9 cellular contexts compared by ENCODE assay signal in the genomic region with DNA sequence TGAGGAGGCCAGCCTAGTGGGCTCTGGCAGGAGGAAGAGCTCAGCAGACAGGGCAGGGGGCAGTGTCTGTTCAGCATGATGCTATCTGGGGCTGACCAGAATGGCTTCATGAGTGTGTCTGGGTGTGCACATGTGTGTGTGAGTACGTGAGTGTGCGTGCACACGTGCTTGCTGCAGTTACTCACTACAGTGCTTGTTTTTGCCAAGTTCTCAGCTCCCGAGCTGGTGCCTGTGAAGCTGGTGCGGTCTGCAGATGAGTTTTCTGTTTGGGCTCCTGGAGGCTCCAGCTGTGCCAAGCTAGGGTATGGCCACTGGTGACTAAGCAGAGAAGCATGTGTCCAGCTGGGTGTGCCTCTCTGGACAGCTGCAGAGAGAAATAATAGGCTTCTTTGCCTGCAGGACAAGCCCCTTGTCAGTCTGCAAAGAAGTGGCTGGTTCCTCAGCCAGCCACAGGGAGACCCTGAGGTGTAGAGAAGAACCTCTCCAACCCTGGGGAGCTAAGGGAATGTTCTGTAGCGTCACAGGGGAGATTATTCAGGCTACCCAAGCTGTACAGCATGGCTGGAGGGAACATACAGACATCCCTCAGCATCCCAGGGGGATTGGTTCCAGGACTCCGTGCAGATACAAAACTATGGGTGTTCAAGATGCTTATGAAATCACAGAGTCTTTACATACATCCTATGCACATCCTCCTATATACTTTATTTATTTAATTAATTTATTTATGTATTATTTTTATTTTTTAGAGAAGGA. TPM values are rescaled to one million over a fixed set of nuclear protein-coding genes. Genes with fewer than 3 reads are reported as not detected.
DNase-seq lines count a peak whose midpoint lies in the region; ATAC-seq, FAIRE-seq and TF ChIP-seq lines count a peak whose summit lies in the region.
"Had no signal": no experiment of that assay in that cellular context is flagged by ENCODE, and none has a peak within 500 bp of the region (broad histone marks: within the 10 kb centered on the region; RNA-seq: fewer than 3 reads in every experiment).

No MANE protein-coding gene starts in this region.

- TF ChIP-seq RAD21 in IMR-90 (IDR thresholded peaks at IDR 0.05; ENCODE audit: low read length) (no peak), HepG2 (CRISPR knock-in tag; IDR thresholded peaks at IDR 0.05) (0 out of 2 replicates have a peak, but pooled peaks have one; percentile 13)

- H3K4me2 ChIP-seq in IMR-90 (ENCODE audit: low read depth, low read length) (peak overlapping the region; percentile 43), HepG2 (ENCODE audit: low read depth, low read length) (no peak overlapping the region), H9 (ENCODE audit: insufficient read depth, insufficient read length, low read length) (no peak overlapping the region)

- H3K27ac ChIP-seq in IMR-90 (ENCODE audit: insufficient read depth, low read length) = peak overlapping the region; percentile 63
- H3K27ac ChIP-seq in HepG2 (ENCODE audit: extremely low read length, insufficient read depth, low read length) = no peak overlapping the region
- H3K27ac ChIP-seq in transverse colon = peak overlapping the region in 3 of 4 donors; percentile 23 to 54 (median 52)
- H3K27ac ChIP-seq in H9 (ENCODE audit: insufficient read length, low read depth, low read length) = no peak overlapping the region

- H2AFZ ChIP-seq in IMR-90 (replicated peaks; ENCODE audit: low read length, poor library complexity) (peak overlapping the region; percentile 83), HepG2 (ENCODE audit: low read length) (no peak overlapping the region), H9 (ENCODE audit: low read length) (no peak overlapping the region)

- H2BK5ac ChIP-seq in IMR-90 (ENCODE audit: low read depth, low read length, poor library complexity, severe bottlenecking) = peak overlapping the region; percentile 89
- H2BK5ac ChIP-seq in H9 (ENCODE audit: insufficient read length, low read length) = no peak overlapping the region

- H2BK20ac ChIP-seq in IMR-90 (ENCODE audit: low read depth, low read length) (peak overlapping the region; percentile 97), H9 (ENCODE audit: low read depth, low read length, poor library complexity, severe bottlenecking) (no peak overlapping the region)

- H2BK12ac ChIP-seq in H9 (ENCODE audit: insufficient read length, low read depth, low read length) = no peak overlapping the region

- H3K27me3 ChIP-seq in IMR-90 (ENCODE audit: control insufficient read depth, insufficient read depth, low read length) = no peaks in the 10 kb centered on the region
- no peaks in the 10 kb centered on the region for H3K27me3 ChIP-seq in HepG2 (ENCODE audit: control insufficient read depth in 1 of 2, insufficient read depth in 2 of 2, low read length in 2 of 2)
- no peaks in the 10 kb centered on the region for H3K27me3 ChIP-seq in transverse colon
- H3K27me3 ChIP-seq in H9 (ENCODE audit: insufficient read depth, low read length) = no peaks in the 10 kb centered on the region

- H3K4ac ChIP-seq in IMR-90 (ENCODE audit: low read depth, low read length) (peak overlapping the region; percentile 96), H9 (ENCODE audit: low read depth, low read length) (no peak overlapping the region)

- POLR2A ChIA-PET in IMR-90 (lab: Charles Lee; ENCODE audit: unreplicated experiment) = interaction anchor here (0.9 to 1.1 kb wide), 2 partner anchors 16 to 60 kb away, joined by 3 read pairs; no protein-coding TSS in a partner anchor
- POLR2A ChIA-PET in HepG2 (lab: Yijun Ruan, JAX) = interaction anchor here (0.7 to 3.8 kb wide), 13 partner anchors 10 to 124 kb away, joined by 3 to 31 read pairs (median 5); no protein-coding TSS in a partner anchor

- H3K36me3 ChIP-seq in IMR-90 (ENCODE audit: control insufficient read depth, insufficient read depth, low read length) (no peaks in the 10 kb centered on the region), HepG2 (replicated peaks in 1 of 2; ENCODE audit: control insufficient read depth in 1 of 2, insufficient read depth in 2 of 2, low read length in 2 of 2) (no peaks in the 10 kb centered on the region), transverse colon (no peaks in the 10 kb centered on the region)

- no peak overlapping the region for H3K27ac Mint-ChIP-seq in H9
- H3K27ac Mint-ChIP-seq: dendritic cell treated with granulocyte-macrophage colony-stimulating factor and Interleukin-4, amounts not matched to agents 40 ng/mL and 50 ng/mL, for 4 days had no signal

- peak overlapping the region; percentile 14; the same call in 1 of the 2 replicates for H3K18ac ChIP-seq in IMR-90 (ENCODE audit: low read depth, low read length)
- H3K18ac ChIP-seq in H9 (ENCODE audit: insufficient read length, low read depth, low read length) = no peak overlapping the region

- peak overlapping the region; percentile 91 for H2AK5ac ChIP-seq in IMR-90 (ENCODE audit: low read depth, low read length)
- no peak overlapping the region for H2AK5ac ChIP-seq in H9 (ENCODE audit: insufficient read length, low read length)

- no TSS peak for BruUV-seq in IMR-90 (replicated peaks; lab: Mats Ljungman, UMichigan)
- no TSS peak for BruUV-seq in HepG2 (replicated peaks; lab: Mats Ljungman, UMichigan)

- H2AK9ac ChIP-seq in IMR-90 (replicated peaks; ENCODE audit: low read depth, low read length, poor library complexity) = peak overlapping the region; percentile 93

- no peaks in the 10 kb centered on the region for H3K9me3 Mint-ChIP-seq in H9
- H3K9me3 Mint-ChIP-seq: dendritic cell treated with granulocyte-macrophage colony-stimulating factor and Interleukin-4, amounts not matched to agents 40 ng/mL and 50 ng/mL, for 4 days had no signal

- H3K79me1 ChIP-seq in IMR-90 (ENCODE audit: low read depth in 1 of 2, low read length in 2 of 2) (peaks cover 0 to 17% of the 10 kb centered on the region in 2 experiments; a peak in 1 of 4 replicates), H9 (ENCODE audit: insufficient read depth, low read depth, low read length, poor library complexity, severe bottlenecking) (no peaks in the 10 kb centered on the region)

- 34% methylated on average over 5 of the region's 7 CpGs; no CpG with 5 or more reads in 1 of the 2 experiments for WGBS in IMR-90 (ENCODE audit: extremely low coverage in 2 of 2, insufficient read length in 1 of 2), 2 experiments
- WGBS in HepG2 (ENCODE audit: low lambda C conversion rate) = 85% methylated on average over 7 of the region's 7 CpGs
- WGBS in transverse colon (ENCODE audit: low coverage in 1 of 2), 2 donors = 68% methylated on average over 7 of the region's 7 CpGs; no CpG with 5 or more reads in 1 of the 2 donors
- no CpG with 5 or more reads among the region's 7 CpGs for WGBS in H9 (ENCODE audit: extremely low coverage, insufficient read length, low lambda C conversion rate)

- H3K14ac ChIP-seq in IMR-90 (replicated peaks; ENCODE audit: low read depth, low read length) = peak overlapping the region; percentile 79
- H3K14ac ChIP-seq in H9 (ENCODE audit: insufficient read depth, low read length) = no peak overlapping the region

- peaks cover 7 to 8% of the 10 kb centered on the region in 2 experiments; a peak in 3 of 4 replicates for H3K4me1 Mint-ChIP-seq in H9

- DNase-seq in IMR-90 (peak; percentile 90), cardiac fibroblast (ENCODE audit: low read depth in 2 of 2) (peak; percentile 89 to 95), HepG2 (ENCODE audit: low spot score) (peak; percentile 50), transverse colon (peak; percentile 22), H9 (no peak), MV-4-11 (lab: John Stamatoyannopoulos, UW) (no peak)

- no peaks in the 10 kb centered on the region for H3K36me3 Mint-ChIP-seq in H9 (ENCODE audit: insufficient read depth in 1 of 3, low read depth in 3 of 3)

- H3K56ac ChIP-seq in IMR-90 (ENCODE audit: extremely low read depth, insufficient read depth, low read length) (peak overlapping the region; percentile 64; the same call in 1 of the 2 replicates), H9 (ENCODE audit: insufficient read length, low read depth, low read length) (no peak overlapping the region)

- H4K8ac ChIP-seq in IMR-90 (ENCODE audit: low read depth in 2 of 2, low read length in 2 of 2) (peak overlapping the region in 1 of 2 experiments; percentile 88; a peak in 2 of 4 replicates), H9 (replicated peaks; ENCODE audit: insufficient read length, low read depth, low read length) (no peak overlapping the region)

- dilution Hi-C loops in IMR-90 (cut with HindIII; ENCODE audit: low sequenced_read_pairs, unreplicated experiment) = no loop called here

- peak overlapping the region; percentile 63 for H3K23ac ChIP-seq in IMR-90 (ENCODE audit: low read depth, low read length)
- no peak overlapping the region for H3K23ac ChIP-seq in H9 (ENCODE audit: insufficient read length, low read depth, low read length)

- TF ChIP-seq CTCF in IMR-90 (conservative IDR thresholded peaks at IDR 0.05; ENCODE audit: low read depth, low read length) (peak; percentile 21; the same call in 1 of the 2 replicates), cardiac fibroblast (IDR thresholded peaks at IDR 0.05; ENCODE audit: low read depth, low read length) (no peak), HepG2 (CRISPR knock-in tag; IDR thresholded peaks at IDR 0.05) (peak; percentile 56), transverse colon (IDR thresholded peaks at IDR 0.05) (no peak), H9 (conservative IDR thresholded peaks at IDR 0.05) (no peak)

- no peak overlapping the region for H3K4me3 Mint-ChIP-seq in H9
- H3K4me3 Mint-ChIP-seq: dendritic cell treated with granulocyte-macrophage colony-stimulating factor and Interleukin-4, amounts not matched to agents 40 ng/mL and 50 ng/mL, for 4 days had no signal

- H3K9me1 ChIP-seq in IMR-90 (ENCODE audit: insufficient read depth, low read length) = peaks cover 38% of the 10 kb centered on the region

- peaks cover 3% of the 10 kb centered on the region for H3K27me3 Mint-ChIP-seq in H9 (ENCODE audit: low read depth)

- H3K4me3 ChIP-seq in IMR-90 (ENCODE audit: insufficient read depth, low read depth, low read length) (no peak overlapping the region), cardiac fibroblast (replicated peaks in 1 of 2; ENCODE audit: low read depth in 2 of 2, low read length in 2 of 2) (no peak overlapping the region), HepG2 (replicated peaks in 1 of 3; ENCODE audit: insufficient read depth in 1 of 3, low read depth in 2 of 3, low read length in 3 of 3) (no peak overlapping the region), transverse colon (no peak overlapping the region)

- ATAC-seq in IMR-90 (ENCODE audit: low read depth) (peak; percentile 82), HepG2 (peak; percentile 6; the same call in 1 of the 3 replicates), HG02588 (IDR thresholded peaks at IDR 0.05; ENCODE audit: unreplicated experiment) (no peak), GM21723 (IDR thresholded peaks at IDR 0.05; ENCODE audit: unreplicated experiment) (no peak)

- H3K9ac ChIP-seq in IMR-90 (ENCODE audit: low read depth, low read length) = no peak overlapping the region
- H3K9ac ChIP-seq in HepG2 (ENCODE audit: insufficient read depth, low read depth, low read length) = no peak overlapping the region
- H3K9ac ChIP-seq in H9 (ENCODE audit: extremely low read depth, insufficient read length, low read length) = no peak overlapping the region

- FAIRE-seq in HepG2 (lab: Jason Lieb, UNC) = no peak

- H2BK15ac ChIP-seq in IMR-90 (ENCODE audit: low read depth, low read length) (peak overlapping the region; percentile 94), H9 (ENCODE audit: low read depth, low read length) (no peak overlapping the region)

- H3K23me2 ChIP-seq in H9 (ENCODE audit: insufficient read length, low read depth, low read length, poor library complexity, severe bottlenecking) = no peaks in the 10 kb centered on the region

- H2BK120ac ChIP-seq in IMR-90 (ENCODE audit: low read depth, low read length) = peak overlapping the region; percentile 95
- no peak overlapping the region for H2BK120ac ChIP-seq in H9 (ENCODE audit: low read depth, low read length, poor library complexity, severe bottlenecking)

- no peak overlapping the region for H3T11ph ChIP-seq in H9 (ENCODE audit: low read length)

- no peak for TF ChIP-seq POLR2A in IMR-90 (IDR thresholded peaks at IDR 0.05; ENCODE audit: low read depth, low read length)
- no peak for TF ChIP-seq POLR2A in HepG2 (IDR thresholded peaks at IDR 0.05; ENCODE audit: insufficient read depth in 1 of 2, low read depth in 2 of 2, low read length in 2 of 2)
- no peak for TF ChIP-seq POLR2A in transverse colon (IDR thresholded peaks at IDR 0.05)

- peaks cover 27% of the 10 kb centered on the region for H3K4me1 ChIP-seq in IMR-90 (ENCODE audit: control insufficient read depth, insufficient read depth, low read length)
- peaks cover 63% of the 10 kb centered on the region for H3K4me1 ChIP-seq in HepG2 (ENCODE audit: insufficient read depth, low read length)
- peaks cover 0 to 10% (median 6%) of the 10 kb centered on the region in 4 donors for H3K4me1 ChIP-seq in transverse colon
- H3K4me1 ChIP-seq in H9 (ENCODE audit: insufficient read depth, low read length) = peaks cover 4% of the 10 kb centered on the region; the same call in 1 of the 2 replicates

- CTCF ChIA-PET in IMR-90 (lab: Yijun Ruan, JAX) (interaction anchor here (1.2 to 1.7 kb wide), 4 partner anchors 40 to 169 kb away, joined by 3 to 7 read pairs (median 3); a partner anchor contains a TSS), HepG2 (lab: Yijun Ruan, JAX; ENCODE audit: low intra/inter-chr PET ratio, low total read pairs) (no interaction called here)

- TF ChIP-seq EP300 in HepG2 (IDR thresholded peaks at IDR 0.05; ENCODE audit: low read depth in 2 of 2, low read length in 2 of 2) (no peak), HepG2 (CRISPR knock-in tag; IDR thresholded peaks at IDR 0.05; ENCODE audit: borderline replicate concordance) (no peak), transverse colon (IDR thresholded peaks at IDR 0.05; ENCODE audit: low read depth) (no peak)

- H3K9me3 ChIP-seq in IMR-90 (ENCODE audit: control insufficient read depth, insufficient read depth, low read length) (no peaks in the 10 kb centered on the region), HepG2 (ENCODE audit: low read length) (no peaks in the 10 kb centered on the region), transverse colon (no peaks in the 10 kb centered on the region), H9 (ENCODE audit: control insufficient read depth, low read depth, low read length) (no peaks in the 10 kb centered on the region)

- H4K91ac ChIP-seq in IMR-90 (ENCODE audit: insufficient read depth, low read depth, low read length) = peak overlapping the region; percentile 94
- no peak overlapping the region for H4K91ac ChIP-seq in H9 (ENCODE audit: insufficient read length, low read depth, low read length)

- in situ Hi-C loops in IMR-90 (cut with MboI; ENCODE audit: low sequenced_read_pairs) = loop anchor here (10.0 kb wide), 1 partner anchor 54 kb away; a partner anchor contains a TSS
- in situ Hi-C loops in HepG2 (cut with HindIII; ENCODE audit: extremely low pct_ligation_motif_present, low pct_unique_long_range_greater_than_20kb) = no loop called here
- in situ Hi-C loops in transverse colon (cut with MboI; ENCODE audit: low pct_ligation_motif_present in 1 of 4, low pct_unique_long_range_greater_than_20kb in 1 of 4, low sequenced_read_pairs in 3 of 4) = no loop called here

- intact Hi-C loops in IMR-90 (cut with micrococcal nuclease) (loop anchor here (5.0 kb wide), 1 partner anchor 33 kb away; no protein-coding TSS in a partner anchor), HepG2 (cut with micrococcal nuclease; ENCODE audit: unreplicated experiment) (loop anchor here (5.0 kb wide), 1 partner anchor 57 kb away; a partner anchor contains a TSS), transverse colon (cut with DNase I; ENCODE audit: low total_unique reads) (no loop called here)

- H4K20me1 ChIP-seq in IMR-90 (ENCODE audit: insufficient read depth, low read length) = no peaks in the 10 kb centered on the region
- no peaks in the 10 kb centered on the region for H4K20me1 ChIP-seq in HepG2 (ENCODE audit: insufficient read depth, low read length)
- no peaks in the 10 kb centered on the region for H4K20me1 ChIP-seq in H9 (ENCODE audit: control insufficient read depth, insufficient read depth, insufficient read length)

- no peaks in the 10 kb centered on the region for H3K79me2 ChIP-seq in HepG2 (ENCODE audit: insufficient read depth, low read length)
- H3K79me2 ChIP-seq in H9 (ENCODE audit: insufficient read depth, low read length) = no peaks in the 10 kb centered on the region

- peak overlapping the region; percentile 1; the same call in 1 of the 2 replicates for H4K5ac ChIP-seq in IMR-90 (ENCODE audit: low read depth, low read length)
- H4K5ac ChIP-seq in H9 (ENCODE audit: insufficient read length, low read depth, low read length) = no peak overlapping the region

RNA-seq across cellular contexts. Expression of a gene that starts 40.2 kb away (rescaled TPM):
- total RNA-seq in IMR-90 (2012; rRNA removed) (3.9 and 4.1 TPM in 2 replicates), HepG2 (2016; rRNA removed; fragmentation: Illumina TruSeq; extraction: Trizol) (not detected in 2 replicates), transverse colon (1 to 10 TPM in 3 of 4 donors, not detected in 1; 3.4 to 6.4 (median 5.2) TPM), H9 (2021) (3.3 and 3.8 TPM in 2 replicates)
- polyA plus RNA-seq in IMR-90 (2012; rRNA removed) (7.4 and 8.0 TPM in 2 replicates), HepG2 (2011; rRNA removed) (0.05 TPM in 1 of 2 replicates, not detected in the other)
- 6.4 and 11.4 TPM in 2 replicates for polyA plus RNA-seq in IMR-90 (2012; cell fraction: cytosol; rRNA removed)
- 3.2 and 5.5 TPM in 2 replicates for polyA plus RNA-seq in IMR-90 (2012; cell fraction: nucleus; rRNA removed; ENCODE audit: low replicate concordance)
- not detected in 2 replicates for total RNA-seq in HepG2 (2016; cell fraction: cytosol; rRNA removed; fragmentation: Illumina TruSeq; extraction: Trizol; ENCODE audit: low read depth)
- total RNA-seq in HepG2 (2016; cell fraction: insoluble cytoplasmic fraction; rRNA removed; fragmentation: Illumina TruSeq; extraction: Trizol) = not detected in 2 replicates
- not detected in 2 replicates for total RNA-seq in HepG2 (2016; cell fraction: membrane; rRNA removed; fragmentation: Illumina TruSeq; extraction: Trizol)
- total RNA-seq in HepG2 (2016; cell fraction: nucleus; rRNA removed; fragmentation: Illumina TruSeq; extraction: Trizol) = not detected in 2 replicates
- not detected in 2 replicates for polyA plus RNA-seq in HepG2 (2011; cell fraction: cytosol; rRNA removed)
- polyA plus RNA-seq in HepG2 (2011; cell fraction: nucleus; rRNA removed) = 0.07 TPM in 1 of 2 replicates, not detected in the other
- polyA plus RNA-seq in HepG2 (2012) = not detected in 2 replicates
- polyA plus RNA-seq in HepG2 (2016; cell fraction: cytosol; fragmentation: Illumina TruSeq; extraction: Trizol; ENCODE audit: low read depth) = not detected in 2 replicates
- not detected in 2 replicates for polyA plus RNA-seq in HepG2 (2016; cell fraction: insoluble cytoplasmic fraction; fragmentation: Illumina TruSeq; extraction: Trizol; ENCODE audit: low read depth)
- polyA plus RNA-seq in HepG2 (2016; cell fraction: membrane; fragmentation: Illumina TruSeq; extraction: Trizol; ENCODE audit: low read depth) = not detected in 2 replicates
- polyA plus RNA-seq in HepG2 (2016; cell fraction: nucleus; fragmentation: Illumina TruSeq; extraction: Trizol; ENCODE audit: insufficient read depth, low read depth) = not detected in 2 replicates
- 2.4 TPM in 1 of 2 replicates, not detected in the other for polyA minus RNA-seq in HepG2 (2011; rRNA and poly(A)+ RNA removed; ENCODE audit: low replicate concordance)
- polyA minus RNA-seq in HepG2 (2011; cell fraction: cytosol; rRNA and poly(A)+ RNA removed) = not detected in 2 replicates
- not detected in 2 replicates for polyA minus RNA-seq in HepG2 (2011; cell fraction: nucleus; rRNA and poly(A)+ RNA removed)

RNA-seq across cellular contexts. Expression of a gene that starts 57.4 kb away (rescaled TPM):
- 66.4 and 72.2 TPM in 2 replicates for total RNA-seq in IMR-90 (2012; rRNA removed)
- 56.7 and 63.3 TPM in 2 replicates for polyA plus RNA-seq in IMR-90 (2012; rRNA removed)
- polyA plus RNA-seq in IMR-90 (2012; cell fraction: cytosol; rRNA removed) = 42.0 and 49.1 TPM in 2 replicates
- 40.5 and 49.4 TPM in 2 replicates for polyA plus RNA-seq in IMR-90 (2012; cell fraction: nucleus; rRNA removed; ENCODE audit: low replicate concordance)
- 28.6 and 32.4 TPM in 2 replicates for total RNA-seq in HepG2 (2016; rRNA removed; fragmentation: Illumina TruSeq; extraction: Trizol)
- total RNA-seq in HepG2 (2016; cell fraction: cytosol; rRNA removed; fragmentation: Illumina TruSeq; extraction: Trizol; ENCODE audit: low read depth) = 21.2 and 24.5 TPM in 2 replicates
- total RNA-seq in HepG2 (2016; cell fraction: insoluble cytoplasmic fraction; rRNA removed; fragmentation: Illumina TruSeq; extraction: Trizol) = 22.4 and 30.7 TPM in 2 replicates
- 51.6 and 61.1 TPM in 2 replicates for total RNA-seq in HepG2 (2016; cell fraction: membrane; rRNA removed; fragmentation: Illumina TruSeq; extraction: Trizol)
- total RNA-seq in HepG2 (2016; cell fraction: nucleus; rRNA removed; fragmentation: Illumina TruSeq; extraction: Trizol) = 21.9 and 23.1 TPM in 2 replicates
- 34.7 and 36.2 TPM in 2 replicates for polyA plus RNA-seq in HepG2 (2011; rRNA removed)
- polyA plus RNA-seq in HepG2 (2011; cell fraction: cytosol; rRNA removed) = 22.9 and 28.7 TPM in 2 replicates
- 25.6 and 30.8 TPM in 2 replicates for polyA plus RNA-seq in HepG2 (2011; cell fraction: nucleus; rRNA removed)
- polyA plus RNA-seq in HepG2 (2012) = 41.2 and 50.7 TPM in 2 replicates
- polyA plus RNA-seq in HepG2 (2016; cell fraction: cytosol; fragmentation: Illumina TruSeq; extraction: Trizol; ENCODE audit: low read depth) = 23.8 and 29.3 TPM in 2 replicates
- polyA plus RNA-seq in HepG2 (2016; cell fraction: insoluble cytoplasmic fraction; fragmentation: Illumina TruSeq; extraction: Trizol; ENCODE audit: low read depth) = 31.8 and 38.3 TPM in 2 replicates
- polyA plus RNA-seq in HepG2 (2016; cell fraction: membrane; fragmentation: Illumina TruSeq; extraction: Trizol; ENCODE audit: low read depth) = 53.7 and 59.4 TPM in 2 replicates
- 39.1 and 43.2 TPM in 2 replicates for polyA plus RNA-seq in HepG2 (2016; cell fraction: nucleus; fragmentation: Illumina TruSeq; extraction: Trizol; ENCODE audit: insufficient read depth, low read depth)
- polyA minus RNA-seq in HepG2 (2011; rRNA and poly(A)+ RNA removed; ENCODE audit: low replicate concordance) = 3.0 and 49.7 TPM in 2 replicates
- 24.8 and 27.3 TPM in 2 replicates for polyA minus RNA-seq in HepG2 (2011; cell fraction: cytosol; rRNA and poly(A)+ RNA removed)
- polyA minus RNA-seq in HepG2 (2011; cell fraction: nucleus; rRNA and poly(A)+ RNA removed) = 11.2 and 12.4 TPM in 2 replicates
- total RNA-seq in transverse colon = 10 to 100 TPM; 14.6 to 85.4 (median 44.3) TPM
- 3.0 and 3.1 TPM in 2 replicates for total RNA-seq in H9 (2021)

Comparison
In these comparisons a context has a peak if more than half of its experiments do, and no peak if none do; other contexts are left out.
1. ATAC-seq: peak in IMR-90 (single experiment) and HepG2 (single experiment); none in HG02588 (single experiment) and GM21723 (single experiment).
2. DNase-seq: peak in IMR-90 (single experiment), cardiac fibroblast (2 of 2), HepG2 (single experiment) and transverse colon (single experiment); none in H9 (single experiment) and MV-4-11 (single experiment).
3. H3K27ac ChIP-seq: peak in IMR-90 (single experiment) and transverse colon (3 of 4); none in HepG2 (single experiment) and H9 (single experiment).
4. CTCF ChIP-seq: peak in IMR-90 (single experiment) and HepG2 (single experiment); none in cardiac fibroblast (single experiment), transverse colon (0 of 5) and H9 (single experiment).